8 cellular contexts compared by ENCODE assay signal in the genomic region with DNA sequence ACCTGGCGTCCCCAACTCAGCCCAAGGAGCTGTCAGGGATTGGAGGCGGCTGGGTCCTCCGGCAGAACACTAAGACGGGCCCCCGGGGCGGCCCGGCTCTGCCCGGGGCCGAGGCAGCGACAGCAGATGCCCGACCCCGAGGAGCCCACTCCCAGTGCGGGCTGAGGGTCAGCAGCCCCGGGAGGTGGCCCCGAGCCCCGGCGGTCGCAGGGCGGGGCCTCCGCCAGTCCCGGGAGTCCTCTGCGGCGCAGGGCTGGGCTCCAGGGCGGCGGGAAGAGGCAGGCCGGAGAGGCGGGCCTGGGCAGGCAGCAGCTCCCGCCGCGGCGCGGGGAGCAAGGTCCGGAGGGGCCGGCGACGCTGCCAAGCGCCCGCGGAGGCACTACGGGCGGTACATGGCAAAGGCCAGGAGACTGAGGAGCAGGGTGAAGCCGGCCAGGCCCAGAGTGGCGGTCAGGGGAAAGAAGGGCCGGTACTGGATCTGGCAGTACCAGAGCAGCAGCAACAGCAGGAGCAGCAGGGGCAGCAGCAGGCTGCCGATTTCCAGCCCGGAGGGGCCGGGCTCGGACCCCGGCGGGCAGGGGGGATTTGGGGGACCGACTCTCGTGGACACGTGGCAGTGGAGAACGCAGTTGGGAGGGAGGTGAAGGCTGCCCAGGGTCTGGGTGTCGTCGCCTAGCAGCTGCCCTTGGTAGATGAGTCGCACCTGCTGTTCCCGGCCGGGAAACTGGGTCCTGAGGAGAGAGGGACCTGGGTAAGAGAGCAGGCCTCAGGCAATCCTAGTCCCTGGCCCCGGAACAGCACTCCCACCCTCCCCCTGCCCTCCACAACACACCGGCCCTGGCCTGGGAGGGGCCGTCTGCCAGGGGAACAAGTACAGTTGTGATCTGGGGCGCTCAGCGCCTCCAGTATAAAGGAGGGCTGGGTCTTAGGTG. TPM values are rescaled to one million over a fixed set of nuclear protein-coding genes. Genes with fewer than 3 reads are reported as not detected.
DNase-seq lines count a peak whose midpoint lies in the region; TF ChIP-seq lines count a peak whose summit lies in the region.

No MANE protein-coding gene starts in this region.

- H3K9me3 Mint-ChIP-seq in activated naive CD4-positive, alpha-beta T cell treated with anti-CD3 and anti-CD28 coated beads for 36 hours: no peaks in the 10 kb centered on the region
- peaks cover 18% of the 10 kb centered on the region for H3K9me3 Mint-ChIP-seq in glutamatergic neuron (ENCODE audit: unreplicated experiment)

- peaks cover 7% of the 10 kb centered on the region for H3K36me3 Mint-ChIP-seq in activated naive CD4-positive, alpha-beta T cell treated with anti-CD3 and anti-CD28 coated beads for 36 hours (ENCODE audit: low read depth)
- no peaks in the 10 kb centered on the region for H3K36me3 Mint-ChIP-seq in glutamatergic neuron (ENCODE audit: unreplicated experiment)

- CTCF ChIA-PET in activated naive CD4-positive, alpha-beta T cell treated with anti-CD3 and anti-CD28 coated beads for 36 hours (lab: Charles Lee): interaction anchor here (0.6 to 1.2 kb wide), 3 partner anchors 31 to 569 kb away, joined by 3 to 6 read pairs (median 4); no protein-coding TSS in a partner anchor

- no peak for DNase-seq in activated naive CD4-positive, alpha-beta T cell treated with anti-CD3 and anti-CD28 coated beads for 36 hours
- DNase-seq in activated naive CD4-positive, alpha-beta T cell treated with Interleukin-2 at 50 U/mL for 16 hours: no peak
- DNase-seq in glutamatergic neuron: peak; percentile 57
- DNase-seq in retina: peak; percentile 49
- DNase-seq in Ammon's horn (ENCODE audit: low spot score): no peak
- DNase-seq in activated gamma-delta T cell treated with Interleukin-2 at 50 U/mL for 16 hours: no peak
- DNase-seq in inferior parietal cortex (ENCODE audit: extremely low spot score): no peak

- H3K27me3 Mint-ChIP-seq in activated naive CD4-positive, alpha-beta T cell treated with anti-CD3 and anti-CD28 coated beads for 36 hours (ENCODE audit: low read depth): peaks cover 7% of the 10 kb centered on the region
- peaks cover 20% of the 10 kb centered on the region for H3K27me3 Mint-ChIP-seq in glutamatergic neuron (ENCODE audit: unreplicated experiment)

- peak overlapping the region; percentile 97 for H3K27ac ChIP-seq in VCaP

- H3K4me3 Mint-ChIP-seq in activated naive CD4-positive, alpha-beta T cell treated with anti-CD3 and anti-CD28 coated beads for 36 hours: peak overlapping the region; percentile 86
- peak overlapping the region; percentile 92 for H3K4me3 Mint-ChIP-seq in glutamatergic neuron (ENCODE audit: unreplicated experiment)

- TF ChIP-seq CTCF in VCaP (conservative IDR thresholded peaks at IDR 0.05) (no peak), glutamatergic neuron (IDR thresholded peaks at IDR 0.05; ENCODE audit: partially characterized antibody, unreplicated experiment) (no peak)

- H3K27ac Mint-ChIP-seq in activated naive CD4-positive, alpha-beta T cell treated with anti-CD3 and anti-CD28 coated beads for 36 hours: peak overlapping the region; percentile 73
- peak overlapping the region; percentile 82 for H3K27ac Mint-ChIP-seq in glutamatergic neuron (ENCODE audit: unreplicated experiment)

- intact Hi-C loops in activated naive CD4-positive, alpha-beta T cell treated with anti-CD3 and anti-CD28 coated beads for 36 hours (cut with micrococcal nuclease): loop anchor here (2.0 to 10.0 kb wide), 5 partner anchors 63 to 1207 kb away; a partner anchor contains a TSS

- peaks cover 39% of the 10 kb centered on the region for H3K4me1 Mint-ChIP-seq in activated naive CD4-positive, alpha-beta T cell treated with anti-CD3 and anti-CD28 coated beads for 36 hours (ENCODE audit: low read depth)
- H3K4me1 Mint-ChIP-seq in glutamatergic neuron (ENCODE audit: low read depth, unreplicated experiment): peaks cover 22% of the 10 kb centered on the region

RNA-seq across cellular contexts. Expression of a gene that starts 0.8 kb away (rescaled TPM):
- 10 to 100 TPM; 43.6 to 45.7 TPM for total RNA-seq in activated naive CD4-positive, alpha-beta T cell treated with anti-CD3 and anti-CD28 coated beads for 36 hours
- 64.7 TPM for total RNA-seq in glutamatergic neuron (ENCODE audit: unreplicated experiment)

RNA-seq across cellular contexts. Expression of a gene that starts 1.9 kb away (rescaled TPM):
- total RNA-seq in activated naive CD4-positive, alpha-beta T cell treated with anti-CD3 and anti-CD28 coated beads for 36 hours: 10 to 100 TPM; 30.2 to 35.0 TPM
- total RNA-seq in glutamatergic neuron (ENCODE audit: unreplicated experiment): 45.7 TPM

RNA-seq across cellular contexts. Expression of a gene that starts 4.8 kb away (rescaled TPM):
- total RNA-seq in activated naive CD4-positive, alpha-beta T cell treated with anti-CD3 and anti-CD28 coated beads for 36 hours: 10 to 100 TPM; 16.7 to 17.7 TPM
- total RNA-seq in glutamatergic neuron (ENCODE audit: unreplicated experiment): 406 TPM

RNA-seq across cellular contexts. Expression of a gene that starts 22.0 kb away (rescaled TPM):
- 10 to 100 TPM; 25.6 to 29.7 TPM for total RNA-seq in activated naive CD4-positive, alpha-beta T cell treated with anti-CD3 and anti-CD28 coated beads for 36 hours
- total RNA-seq in glutamatergic neuron (ENCODE audit: unreplicated experiment): 99.4 TPM

RNA-seq across cellular contexts. Expression of a gene that starts 23.7 kb away (rescaled TPM):
- total RNA-seq in activated naive CD4-positive, alpha-beta T cell treated with anti-CD3 and anti-CD28 coated beads for 36 hours: 10 to 100 TPM in 1 of 2 experiments, 1 to 10 TPM in 1; 10.0 to 10.1 TPM
- total RNA-seq in glutamatergic neuron (ENCODE audit: unreplicated experiment): 52.9 TPM

Comparison
In these comparisons a context has a peak if more than half of its experiments do, and no peak if none do; other contexts are left out.
1. DNase-seq: peak in glutamatergic neuron (single experiment) and retina (single experiment); none in activated naive CD4-positive, alpha-beta T cell treated with anti-CD3 and anti-CD28 coated beads for 36 hours (single experiment), activated naive CD4-positive, alpha-beta T cell treated with Interleukin-2 at 50 U/mL for 16 hours (single experiment), Ammon's horn (single experiment), activated gamma-delta T cell treated with Interleukin-2 at 50 U/mL for 16 hours (single experiment) and inferior parietal cortex (single experiment).
2. RNA of a gene that starts 4.8 kb away (total RNA-seq): 406 TPM in glutamatergic neuron (single experiment); 16.7 to 17.7 TPM in activated naive CD4-positive, alpha-beta T cell treated with anti-CD3 and anti-CD28 coated beads for 36 hours; every median in the first group is over 10 times any median in the second.